18 cellular contexts compared by ENCODE assay signal in genomic region chr4:3661989-3662388, GRCh38.
"Had no signal": no experiment of that assay in that cellular context is flagged by ENCODE, and none has a peak within 500 bp of the region (broad histone marks: within the 10 kb centered on the region; RNA-seq: fewer than 3 reads in every experiment).

No MANE protein-coding gene starts in this region.

- H3K27ac ChIP-seq: epithelial cell of prostate, esophagus muscularis mucosa, gastrocnemius medialis, heart right ventricle, left lung, lower lobe of right lung, pancreas, right lobe of liver, tibial artery, upper lobe of left lung, uterus had no signal

- H3K9me3 ChIP-seq: gastrocnemius medialis, pancreas, right lobe of liver, uterus had no signal

- FAIRE-seq: islet of Langerhans, pancreas had no signal

- H3K4me1 ChIP-seq: esophagus muscularis mucosa, gastrocnemius medialis, left lung, lower lobe of right lung, pancreas, right lobe of liver, upper lobe of left lung had no signal

- H3K27me3 ChIP-seq: pancreas, right lobe of liver, tibial artery, upper lobe of left lung, uterus had no signal

- H3K4me3 ChIP-seq: esophagus muscularis mucosa, gastrocnemius medialis, heart right ventricle, left lung, lower lobe of right lung, pancreas, right lobe of liver, tibial artery, upper lobe of left lung, uterus had no signal

- H3K36me3 ChIP-seq: esophagus muscularis mucosa, gastrocnemius medialis, heart right ventricle, left lung, lower lobe of right lung, pancreas, right lobe of liver, tibial artery, upper lobe of left lung, uterus had no signal

- DNase-seq: effector memory CD8-positive, alpha-beta T cell; gastrocnemius medialis; heart right ventricle; hypothalamus; kidney glomerular epithelial cell; lower lobe of right lung; natural killer cell; occipital lobe; stimulated activated CD4-positive, alpha-beta T cell treated with anti-CD3 and anti-CD28 coated beads, Interleukin-4, amount 100 ng/mL, for 24 hours; tibial artery; uterus had no signal
